Comparison of ENCODE assay signal across 9 cellular contexts in genomic region chr9:124812401-124813016, GRCh38. TPM values are rescaled to one million over a fixed set of nuclear protein-coding genes. Genes with fewer than 3 reads are reported as not detected.
DNase-seq lines count a peak whose midpoint lies in the region; ATAC-seq and TF ChIP-seq lines count a peak whose summit lies in the region.
"Had no signal": no experiment of that assay in that cellular context is flagged by ENCODE, and none has a peak within 500 bp of the region (broad histone marks: within the 10 kb centered on the region; RNA-seq: fewer than 3 reads in every experiment).

No MANE protein-coding gene starts in this region.

- H3K36me3 Mint-ChIP-seq in immature natural killer cell: no peaks in the 10 kb centered on the region

- H3K4me3 ChIP-seq in vagina: no peak overlapping the region
- H3K4me3 ChIP-seq: BLaER1 had no signal

- no peak for TF ChIP-seq POLR2A in vagina (IDR thresholded peaks at IDR 0.05)

- DNase-seq in Right ventricle myocardium inferior (ENCODE audit: missing footprints) (no peak), cardiac septum (ENCODE audit: low spot score) (no peak), astrocyte of the hippocampus (ENCODE audit: low read depth, low spot score) (peak; percentile 99), immature natural killer cell (peak in 2 of 3 donors; percentile 4 to 5), vagina (ENCODE audit: extremely low spot score in 2 of 2) (no peak), DMS79 (lab: John Stamatoyannopoulos, UW) (no peak), Kasumi-1 (lab: John Stamatoyannopoulos, UW) (no peak)
- no peak for DNase-seq in activated CD4-positive, CD25-positive, alpha-beta regulatory T cell (lab: John Stamatoyannopoulos, UW)

- H3K4me3 Mint-ChIP-seq in immature natural killer cell: no peak overlapping the region

- intact Hi-C loops in Right ventricle myocardium inferior (cut with DNase I) (no loop called here), cardiac septum (cut with DNase I) (no loop called here), vagina (cut with DNase I) (no loop called here)

- H3K36me3 ChIP-seq in vagina: no peaks in the 10 kb centered on the region
- H3K36me3 ChIP-seq: BLaER1 had no signal

- peak; percentile 69 for ATAC-seq in Right ventricle myocardium inferior

- H3K27ac ChIP-seq in vagina: peak overlapping the region; percentile 75
- H3K27ac ChIP-seq: BLaER1 had no signal

- H3K27me3 ChIP-seq in vagina: no peaks in the 10 kb centered on the region
- H3K27me3 ChIP-seq: BLaER1 had no signal

- H3K27me3 Mint-ChIP-seq in immature natural killer cell (ENCODE audit: low read depth in 3 of 3): peaks cover 2 to 5% (median 3%) of the 10 kb centered on the region in 3 donors

- H3K4me1 Mint-ChIP-seq in immature natural killer cell: no peaks in the 10 kb centered on the region

- peaks cover 44% of the 10 kb centered on the region for H3K4me1 ChIP-seq in vagina
- H3K4me1 ChIP-seq: BLaER1 had no signal

- no peak for TF ChIP-seq CTCF in vagina (IDR thresholded peaks at IDR 0.05)

- H3K9me3 Mint-ChIP-seq in immature natural killer cell: no peaks in the 10 kb centered on the region

- H3K27ac Mint-ChIP-seq in immature natural killer cell: no peak overlapping the region

- no peaks in the 10 kb centered on the region for H3K9me3 ChIP-seq in vagina
- H3K9me3 ChIP-seq: BLaER1 had no signal

RNA-seq across cellular contexts. Expression of gene OLFML2A, which starts 35.6 kb away (rescaled TPM):
- total RNA-seq in Right ventricle myocardium inferior (27.3 TPM), cardiac septum (46.4 TPM), vagina (39.3 TPM)
- polyA plus RNA-seq in immature natural killer cell: not detected

RNA-seq across cellular contexts. Expression of gene WDR38, which starts 40.8 kb away (rescaled TPM):
- total RNA-seq in Right ventricle myocardium inferior: not detected
- total RNA-seq in cardiac septum: not detected
- polyA plus RNA-seq in immature natural killer cell: not detected
- not detected for total RNA-seq in vagina

RNA-seq across cellular contexts. Expression of gene NR6A1, which starts 41.4 kb away (rescaled TPM):
- total RNA-seq in Right ventricle myocardium inferior (1.2 TPM), cardiac septum (2.2 TPM), vagina (1.2 TPM)
- polyA plus RNA-seq in immature natural killer cell: not detected

RNA-seq across cellular contexts. Expression of gene RPL35, which starts 49.2 kb away (rescaled TPM):
- 752 TPM for total RNA-seq in Right ventricle myocardium inferior
- 610 TPM for total RNA-seq in cardiac septum
- 1,000 to 10,000 TPM in 2 of 3 donors, 100 to 1,000 TPM in 1; 774 to 2,756 (median 1,213) TPM for polyA plus RNA-seq in immature natural killer cell
- 1,925 TPM for total RNA-seq in vagina

RNA-seq across cellular contexts. Expression of gene ARPC5L, which starts 49.4 kb away (rescaled TPM):
- 41.8 TPM for total RNA-seq in Right ventricle myocardium inferior
- total RNA-seq in cardiac septum: 53.8 TPM
- polyA plus RNA-seq in immature natural killer cell: 100 to 1,000 TPM; 169 to 202 (median 172) TPM
- 28.5 TPM for total RNA-seq in vagina

Comparison
In these comparisons a context has a peak if more than half of its experiments do, and no peak if none do; other contexts are left out.
1. DNase-seq: peak in astrocyte of the hippocampus (single experiment) and immature natural killer cell (2 of 3); none in Right ventricle myocardium inferior (single experiment), cardiac septum (single experiment), vagina (0 of 2), activated CD4-positive, CD25-positive, alpha-beta regulatory T cell (0 of 4), DMS79 (single experiment) and Kasumi-1 (0 of 2).